18 cellular contexts compared by ENCODE assay signal in genomic region chr22:47797546-47797945, GRCh38.
DNase-seq lines count a peak whose midpoint lies in the region; ATAC-seq and TF ChIP-seq lines count a peak whose summit lies in the region.
"Had no signal": no experiment of that assay in that cellular context is flagged by ENCODE, and none has a peak within 500 bp of the region (broad histone marks: within the 10 kb centered on the region; RNA-seq: fewer than 3 reads in every experiment).

No MANE protein-coding gene starts in this region.

- intact Hi-C loops in CD14-positive monocyte (cut with micrococcal nuclease) (no loop called here), aorta (cut with DNase I) (no loop called here)

- no peaks in the 10 kb centered on the region for H4K20me1 ChIP-seq in MM.1S (ENCODE audit: insufficient read depth, low read length)

- H3K27me3 ChIP-seq in aorta (ENCODE audit: control insufficient read depth in 1 of 2, insufficient read depth in 2 of 2, low read length in 1 of 2) (no peaks in the 10 kb centered on the region), MM.1S (replicated peaks; ENCODE audit: insufficient read depth, low read length) (no peaks in the 10 kb centered on the region)

- H3K4me1 ChIP-seq in aorta (ENCODE audit: control insufficient read depth in 1 of 2, insufficient read depth in 2 of 2, low read length in 2 of 2), result no peaks in the 10 kb centered on the region
- no peaks in the 10 kb centered on the region for H3K4me1 ChIP-seq in MM.1S (ENCODE audit: low read length)
- H3K4me1 ChIP-seq: Caco-2 had no signal

- no peak for ATAC-seq in aorta (ENCODE audit: low FRiP score)
- ATAC-seq: CD8-positive, alpha-beta T cell; GM12878; GM23338; HCT116 had no signal

- no peaks in the 10 kb centered on the region for H3K79me2 ChIP-seq in MM.1S (ENCODE audit: low read length)

- H3K27ac ChIP-seq in aorta (ENCODE audit: low read depth in 1 of 2, low read length in 2 of 2) (no peak overlapping the region), MM.1S (ENCODE audit: low read length) (no peak overlapping the region)

- no peak overlapping the region for H3K27ac Mint-ChIP-seq in CD14-positive monocyte
- H3K27ac Mint-ChIP-seq: CD4-positive, CD25-positive, alpha-beta regulatory T cell; CD8-positive, alpha-beta T cell; GM23338; H9 had no signal

- TF ChIP-seq CTCF in CD14-positive monocyte (IDR thresholded peaks at IDR 0.05) (no peak), MM.1S (IDR thresholded peaks at IDR 0.05; ENCODE audit: low read length) (no peak)

- peaks cover 0 to 17% (median 7%) of the 10 kb centered on the region in 7 donors for H3K9me3 Mint-ChIP-seq in CD14-positive monocyte

- H3K9me2 ChIP-seq in MM.1S (replicated peaks; ENCODE audit: insufficient read depth, low read length), result no peaks in the 10 kb centered on the region

- WGBS in aorta, 2 donors, result 72 to 82% methylated on average over 5 of the region's 5 CpGs

- DNase-seq in CD14-positive monocyte (ENCODE audit: low spot score) (peak; percentile 20), ecto neural progenitor cell (ENCODE audit: low spot score) (peak; percentile 17), mesenteric fat pad (ENCODE audit: low spot score) (peak; percentile 59), cortex of kidney (lab: John Stamatoyannopoulos, UW) (no peak), aorta (no peak), MM.1S (no peak)
- DNase-seq: C1 segment of cervical spinal cord; Caco-2; CD4-positive, CD25-positive, alpha-beta regulatory T cell; DMS153; DMS79; EL; GDM1; H9 had no signal

- H3K9me3 ChIP-seq in aorta (ENCODE audit: control insufficient read depth, low read length) (no peaks in the 10 kb centered on the region), MM.1S (replicated peaks; ENCODE audit: insufficient read depth, low read length) (no peaks in the 10 kb centered on the region)
- H3K9me3 ChIP-seq: Caco-2 had no signal

- no peaks in the 10 kb centered on the region for H3K36me3 ChIP-seq in aorta (ENCODE audit: control insufficient read depth in 1 of 2, insufficient read depth in 2 of 2, low read length in 1 of 2)
- no peaks in the 10 kb centered on the region for H3K36me3 ChIP-seq in MM.1S (replicated peaks; ENCODE audit: insufficient read depth, low read length)

- H3K4me2 ChIP-seq in MM.1S (ENCODE audit: low read depth, low read length), result no peak overlapping the region
- H3K4me2 ChIP-seq: GM23338 had no signal

- H3K4me1 Mint-ChIP-seq in CD14-positive monocyte, result no peaks in the 10 kb centered on the region
- H3K4me1 Mint-ChIP-seq: CD4-positive, CD25-positive, alpha-beta regulatory T cell; GM23338 had no signal

- no peak overlapping the region for H3K4me3 ChIP-seq in aorta (ENCODE audit: low read length in 2 of 2)
- no peak overlapping the region for H3K4me3 ChIP-seq in MM.1S (ENCODE audit: low read length)
- H3K4me3 ChIP-seq: GM12878, GM23338 had no signal

- no peak overlapping the region for H2AFZ ChIP-seq in MM.1S (ENCODE audit: low read length)
- H2AFZ ChIP-seq: GM23338 had no signal

- no peak overlapping the region for H3K4me3 Mint-ChIP-seq in CD14-positive monocyte
- H3K4me3 Mint-ChIP-seq: CD4-positive, CD25-positive, alpha-beta regulatory T cell; CD8-positive, alpha-beta T cell; GM23338; H9 had no signal

- no peaks in the 10 kb centered on the region for H3K36me3 Mint-ChIP-seq in CD14-positive monocyte
- H3K36me3 Mint-ChIP-seq: CD4-positive, CD25-positive, alpha-beta regulatory T cell; CD8-positive, alpha-beta T cell had no signal

- H3K9ac ChIP-seq in MM.1S (ENCODE audit: low read length), result no peak overlapping the region

- no peaks in the 10 kb centered on the region for H3F3A ChIP-seq in MM.1S (ENCODE audit: insufficient read depth, low read length)

- peaks cover 0 to 13% (median 0%) of the 10 kb centered on the region in 3 donors for H3K27me3 Mint-ChIP-seq in CD14-positive monocyte (ENCODE audit: low read depth in 3 of 3)

Comparison
In these comparisons a context has a peak if more than half of its experiments do, and no peak if none do; other contexts are left out.
1. DNase-seq: peak in CD14-positive monocyte (single experiment), ecto neural progenitor cell (single experiment) and mesenteric fat pad (single experiment); none in cortex of kidney (single experiment), aorta (0 of 2) and MM.1S (single experiment).